1 cellular context compared by ENCODE assay signal in the genomic region with DNA sequence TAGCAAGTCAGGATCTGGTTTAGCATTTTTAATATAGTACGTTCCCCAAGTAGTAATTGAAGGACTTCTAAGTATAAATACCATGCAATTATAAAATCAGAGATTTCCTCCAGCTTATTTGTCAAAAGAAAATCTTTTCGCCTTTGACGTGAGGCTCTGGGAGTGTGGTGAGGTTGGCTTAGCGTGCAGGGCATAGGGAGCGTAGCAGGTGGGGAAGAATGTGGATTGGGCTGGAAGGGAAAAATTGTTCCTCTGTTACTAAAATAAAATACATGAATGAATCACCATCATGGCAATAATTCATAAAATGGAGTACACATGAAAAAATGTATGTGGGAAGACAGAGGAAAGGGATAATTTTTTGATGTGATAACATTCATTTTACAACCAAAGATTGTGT.
TF ChIP-seq lines count a peak whose summit lies in the region.

No MANE protein-coding gene starts in this region.

TF ChIP-seq in SK-N-SH, 30 proteins besides CTCF, POLR2A, EP300 and RAD21 (continued from another document):
- TF ChIP-seq, protein P1, sequence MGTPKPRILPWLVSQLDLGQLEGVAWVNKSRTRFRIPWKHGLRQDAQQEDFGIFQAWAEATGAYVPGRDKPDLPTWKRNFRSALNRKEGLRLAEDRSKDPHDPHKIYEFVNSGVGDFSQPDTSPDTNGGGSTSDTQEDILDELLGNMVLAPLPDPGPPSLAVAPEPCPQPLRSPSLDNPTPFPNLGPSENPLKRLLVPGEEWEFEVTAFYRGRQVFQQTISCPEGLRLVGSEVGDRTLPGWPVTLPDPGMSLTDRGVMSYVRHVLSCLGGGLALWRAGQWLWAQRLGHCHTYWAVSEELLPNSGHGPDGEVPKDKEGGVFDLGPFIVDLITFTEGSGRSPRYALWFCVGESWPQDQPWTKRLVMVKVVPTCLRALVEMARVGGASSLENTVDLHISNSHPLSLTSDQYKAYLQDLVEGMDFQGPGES (IDR thresholded peaks at IDR 0.05; ENCODE audit: low read depth, low read length): no peak
- no peak for TF ChIP-seq NRF1 (IDR thresholded peaks at IDR 0.05; ENCODE audit: low read depth, low read length)
- no peak for TF ChIP-seq MXI1 (IDR thresholded peaks at IDR 0.05; ENCODE audit: low read depth, low read length)
- no peak for TF ChIP-seq YY1 (IDR thresholded peaks at IDR 0.05; ENCODE audit: low read depth)
- TF ChIP-seq, protein P2, sequence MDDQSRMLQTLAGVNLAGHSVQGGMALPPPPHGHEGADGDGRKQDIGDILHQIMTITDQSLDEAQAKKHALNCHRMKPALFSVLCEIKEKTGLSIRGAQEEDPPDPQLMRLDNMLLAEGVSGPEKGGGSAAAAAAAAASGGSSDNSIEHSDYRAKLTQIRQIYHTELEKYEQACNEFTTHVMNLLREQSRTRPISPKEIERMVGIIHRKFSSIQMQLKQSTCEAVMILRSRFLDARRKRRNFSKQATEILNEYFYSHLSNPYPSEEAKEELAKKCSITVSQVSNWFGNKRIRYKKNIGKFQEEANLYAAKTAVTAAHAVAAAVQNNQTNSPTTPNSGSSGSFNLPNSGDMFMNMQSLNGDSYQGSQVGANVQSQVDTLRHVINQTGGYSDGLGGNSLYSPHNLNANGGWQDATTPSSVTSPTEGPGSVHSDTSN (IDR thresholded peaks at IDR 0.05): no peak
- no peak for TF ChIP-seq CHD2 (IDR thresholded peaks at IDR 0.05; ENCODE audit: low read length, partially characterized antibody)
- TF ChIP-seq, protein P3, sequence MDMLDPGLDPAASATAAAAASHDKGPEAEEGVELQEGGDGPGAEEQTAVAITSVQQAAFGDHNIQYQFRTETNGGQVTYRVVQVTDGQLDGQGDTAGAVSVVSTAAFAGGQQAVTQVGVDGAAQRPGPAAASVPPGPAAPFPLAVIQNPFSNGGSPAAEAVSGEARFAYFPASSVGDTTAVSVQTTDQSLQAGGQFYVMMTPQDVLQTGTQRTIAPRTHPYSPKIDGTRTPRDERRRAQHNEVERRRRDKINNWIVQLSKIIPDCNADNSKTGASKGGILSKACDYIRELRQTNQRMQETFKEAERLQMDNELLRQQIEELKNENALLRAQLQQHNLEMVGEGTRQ (IDR thresholded peaks at IDR 0.05; ENCODE audit: borderline replicate concordance, low read depth, low read length): no peak
